14 cellular contexts compared by ENCODE assay signal in genomic region chr5:120531215-120531614, GRCh38.
DNase-seq lines count a peak whose midpoint lies in the region; ATAC-seq and TF ChIP-seq lines count a peak whose summit lies in the region.
"Had no signal": no experiment of that assay in that cellular context is flagged by ENCODE, and none has a peak within 500 bp of the region (broad histone marks: within the 10 kb centered on the region; RNA-seq: fewer than 3 reads in every experiment).

No MANE protein-coding gene starts in this region.

- H3K18ac ChIP-seq in mesendoderm (ENCODE audit: low read length): no peak overlapping the region

- no CpG with 5 or more reads among the region's 3 CpGs for WGBS in mesendoderm (ENCODE audit: extremely low coverage, insufficient coverage, low lambda C conversion rate)

- H3K4ac ChIP-seq in mesendoderm (ENCODE audit: low read depth, low read length): no peak overlapping the region

- no peak overlapping the region for H3K27ac Mint-ChIP-seq in WTC11
- H3K27ac Mint-ChIP-seq: CD8-positive, alpha-beta T cell; IgD-negative memory B cell had no signal

- H3K36me3 Mint-ChIP-seq in WTC11: no peaks in the 10 kb centered on the region
- H3K36me3 Mint-ChIP-seq: CD8-positive, alpha-beta T cell; IgD-negative memory B cell had no signal

- no peaks in the 10 kb centered on the region for H3K27me3 Mint-ChIP-seq in WTC11 (ENCODE audit: low read depth)
- H3K27me3 Mint-ChIP-seq: IgD-negative memory B cell had no signal

- no peak overlapping the region for H4K8ac ChIP-seq in mesendoderm (ENCODE audit: low read depth, low read length)

- H3K4me1 ChIP-seq in left ventricle myocardium inferior (peaks cover 16% of the 10 kb centered on the region), mesendoderm (ENCODE audit: control insufficient read depth, low read depth, low read length) (peaks cover 2% of the 10 kb centered on the region)
- H3K4me1 ChIP-seq: BLaER1 treated with 17β-estradiol and CSF1 and Interleukin-3, amounts not matched to agents 10 nM and 100 nM had no signal

- peaks cover 13% of the 10 kb centered on the region for H3K4me1 Mint-ChIP-seq in WTC11
- H3K4me1 Mint-ChIP-seq: IgD-negative memory B cell had no signal

- H3K4me3 ChIP-seq in left ventricle myocardium inferior (no peak overlapping the region), mesendoderm (ENCODE audit: low read length) (no peak overlapping the region)
- H3K4me3 ChIP-seq: BLaER1 treated with 17β-estradiol and CSF1 and Interleukin-3, amounts not matched to agents 10 nM and 100 nM had no signal

- H3K4me3 Mint-ChIP-seq in WTC11: no peak overlapping the region
- H3K4me3 Mint-ChIP-seq: CD8-positive, alpha-beta T cell; IgD-negative memory B cell had no signal

- no peak overlapping the region for H3K9ac ChIP-seq in mesendoderm (ENCODE audit: low read length)
- H3K9ac ChIP-seq: BLaER1 treated with 17β-estradiol and CSF1 and Interleukin-3, amounts not matched to agents 10 nM and 100 nM had no signal

- no peaks in the 10 kb centered on the region for H3K79me1 ChIP-seq in mesendoderm (ENCODE audit: low read length)

- no peak overlapping the region for H2BK5ac ChIP-seq in mesendoderm (ENCODE audit: low read length)

- H3K56ac ChIP-seq in mesendoderm (ENCODE audit: low read length): no peak overlapping the region

- H2BK15ac ChIP-seq in mesendoderm (replicated peaks; ENCODE audit: low read depth): no peak overlapping the region

- ATAC-seq in left ventricle myocardium superior (peak; percentile 59), WTC11 (peak; percentile 47; the same call in 1 of the 2 replicates), HG03025 (IDR thresholded peaks at IDR 0.05; ENCODE audit: low FRiP score, unreplicated experiment) (no peak)
- ATAC-seq: CD8-positive, alpha-beta T cell had no signal

- H3K9me3 ChIP-seq in left ventricle myocardium inferior (replicated peaks): no peaks in the 10 kb centered on the region
- H3K9me3 ChIP-seq: BLaER1 treated with 17β-estradiol and CSF1 and Interleukin-3, amounts not matched to agents 10 nM and 100 nM had no signal

- no peaks in the 10 kb centered on the region for H3K36me3 ChIP-seq in left ventricle myocardium inferior
- no peaks in the 10 kb centered on the region for H3K36me3 ChIP-seq in mesendoderm (ENCODE audit: control insufficient read depth, insufficient read depth, low read length)
- H3K36me3 ChIP-seq: BLaER1 treated with 17β-estradiol and CSF1 and Interleukin-3, amounts not matched to agents 10 nM and 100 nM had no signal

- no peak overlapping the region for H3K4me2 ChIP-seq in mesendoderm (ENCODE audit: low read length)
- H3K4me2 ChIP-seq: BLaER1 treated with 17β-estradiol and CSF1 and Interleukin-3, amounts not matched to agents 10 nM and 100 nM had no signal

- no peak overlapping the region for H4K5ac ChIP-seq in mesendoderm (ENCODE audit: low read length)

- intact Hi-C loops in left ventricle myocardium superior (cut with micrococcal nuclease) (no loop called here), left ventricle myocardium inferior (cut with micrococcal nuclease) (no loop called here)

- H3K23ac ChIP-seq in mesendoderm (ENCODE audit: low read length): no peak overlapping the region

- no peak for DNase-seq in left ventricle myocardium superior
- no peak for DNase-seq in left ventricle myocardium inferior
- DNase-seq in WTC11 (ENCODE audit: low spot score): no peak
- peak; percentile 21 for DNase-seq in mesendoderm
- DNase-seq in NCI-H1092 treated with DMSO at 0.1 percent for 48 hours (lab: John Stamatoyannopoulos, UW): no peak
- no peak for DNase-seq in stimulated activated CD4-positive, alpha-beta T cell treated with anti-CD3 and anti-CD28 coated beads, Interleukin-12 subunit alpha, Interleukin-12 subunit beta, amount 100 ng/mL, for 4 hours
- DNase-seq: 8988T; Calu3; CD8-positive, alpha-beta T cell; DMS 273 treated with DMSO at 0.1 percent for 48 hours; HCEC 1CT had no signal

- H3K9me3 Mint-ChIP-seq in WTC11: no peaks in the 10 kb centered on the region
- H3K9me3 Mint-ChIP-seq: IgD-negative memory B cell had no signal

- CTCF ChIA-PET in WTC11 (lab: Charles Lee): interaction anchor here (0.8 to 1.6 kb wide), 3 partner anchors 19 to 73 kb away, joined by 3 to 6 read pairs (median 3); no protein-coding TSS in a partner anchor

- no peaks in the 10 kb centered on the region for H3K27me3 ChIP-seq in left ventricle myocardium inferior (ENCODE audit: low read depth)
- H3K27me3 ChIP-seq in mesendoderm (ENCODE audit: insufficient read depth, low read length, poor library complexity): no peaks in the 10 kb centered on the region
- H3K27me3 ChIP-seq: BLaER1 treated with 17β-estradiol and CSF1 and Interleukin-3, amounts not matched to agents 10 nM and 100 nM had no signal

- H3K27ac ChIP-seq in left ventricle myocardium inferior (replicated peaks): no peak overlapping the region
- no peak overlapping the region for H3K27ac ChIP-seq in mesendoderm (ENCODE audit: low read depth, low read length)
- H3K27ac ChIP-seq: BLaER1 treated with 17β-estradiol and CSF1 and Interleukin-3, amounts not matched to agents 10 nM and 100 nM had no signal

- H2AK5ac ChIP-seq in mesendoderm (ENCODE audit: low read length): no peak overlapping the region

- H3K79me2 ChIP-seq in mesendoderm (ENCODE audit: control insufficient read depth, insufficient read depth, low read length): no peaks in the 10 kb centered on the region

- TF ChIP-seq CTCF in left ventricle myocardium inferior (IDR thresholded peaks at IDR 0.05; ENCODE audit: borderline replicate concordance) (no peak), WTC11 (IDR thresholded peaks at IDR 0.05) (no peak)

- no peak overlapping the region for H2BK120ac ChIP-seq in mesendoderm (ENCODE audit: low read depth, low read length)

- POLR2A ChIA-PET in WTC11 (lab: Charles Lee): no interaction called here

TF ChIP-seq in WTC11, 78 proteins besides CTCF, POLR2A, EP300 and RAD21 (continues in another document):
- TF ChIP-seq FOXP1 (CRISPR knock-in tag; IDR thresholded peaks at IDR 0.05; ENCODE audit: borderline replicate concordance) (no peak), PREB (CRISPR knock-in tag; IDR thresholded peaks at IDR 0.05; ENCODE audit: borderline replicate concordance) (no peak), TEAD4 (CRISPR knock-in tag; IDR thresholded peaks at IDR 0.05) (no peak), ZNF532 (CRISPR knock-in tag; IDR thresholded peaks at IDR 0.05; ENCODE audit: borderline replicate concordance) (no peak), TEAD1 (CRISPR knock-in tag; IDR thresholded peaks at IDR 0.05) (no peak), NFE2L1 (CRISPR knock-in tag; IDR thresholded peaks at IDR 0.05) (no peak), ZNF263 (CRISPR knock-in tag; IDR thresholded peaks at IDR 0.05; ENCODE audit: low read depth) (no peak), NR3C1 (CRISPR knock-in tag; conservative IDR thresholded peaks at IDR 0.05; ENCODE audit: low read depth) (no peak), FOXJ3 (CRISPR knock-in tag; IDR thresholded peaks at IDR 0.05; ENCODE audit: borderline replicate concordance) (no peak), NFYB (CRISPR knock-in tag; conservative IDR thresholded peaks at IDR 0.05; ENCODE audit: low read depth) (no peak), ZNF416 (CRISPR knock-in tag; IDR thresholded peaks at IDR 0.05) (no peak), NFATC4 (CRISPR knock-in tag; IDR thresholded peaks at IDR 0.05) (no peak), ZNF138 (CRISPR knock-in tag; conservative IDR thresholded peaks at IDR 0.05) (no peak), FOXK1 (CRISPR knock-in tag; IDR thresholded peaks at IDR 0.05) (no peak)
- TF ChIP-seq, protein P1, sequence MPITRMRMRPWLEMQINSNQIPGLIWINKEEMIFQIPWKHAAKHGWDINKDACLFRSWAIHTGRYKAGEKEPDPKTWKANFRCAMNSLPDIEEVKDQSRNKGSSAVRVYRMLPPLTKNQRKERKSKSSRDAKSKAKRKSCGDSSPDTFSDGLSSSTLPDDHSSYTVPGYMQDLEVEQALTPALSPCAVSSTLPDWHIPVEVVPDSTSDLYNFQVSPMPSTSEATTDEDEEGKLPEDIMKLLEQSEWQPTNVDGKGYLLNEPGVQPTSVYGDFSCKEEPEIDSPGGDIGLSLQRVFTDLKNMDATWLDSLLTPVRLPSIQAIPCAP (CRISPR knock-in tag; IDR thresholded peaks at IDR 0.05): no peak
